Comparison of ENCODE assay signal across 1 cellular context in genomic region chr2:46352621-46353020, GRCh38.
TF ChIP-seq lines count a peak whose summit lies in the region.

No MANE protein-coding gene starts in this region.

TF ChIP-seq in HepG2, 621 proteins besides CTCF, POLR2A, EP300 and RAD21 (continued from another document):
- TF ChIP-seq ZNF687 (CRISPR knock-in tag; IDR thresholded peaks at IDR 0.05) = 0 out of 2 replicates have a peak, but pooled peaks have one; percentile 14
- no peak for TF ChIP-seq DRAP1 (CRISPR knock-in tag; IDR thresholded peaks at IDR 0.05)
- TF ChIP-seq MEIS1 (CRISPR knock-in tag; IDR thresholded peaks at IDR 0.05; ENCODE audit: borderline replicate concordance) = no peak
